Comparison of ENCODE assay signal across 19 cellular contexts in genomic region chr10:34731213-34731612, GRCh38.
"Had no signal": no experiment of that assay in that cellular context is flagged by ENCODE, and none has a peak within 500 bp of the region (broad histone marks: within the 10 kb centered on the region; RNA-seq: fewer than 3 reads in every experiment).

No MANE protein-coding gene starts in this region.

- H3K4me1 Mint-ChIP-seq: activated naive CD4-positive, alpha-beta T cell treated with anti-CD3 and anti-CD28 coated beads, Interleukin-2, amount 50 U/mL, for 24 hours; memory B cell; naive thymus-derived CD8-positive, alpha-beta T cell; stimulated activated naive B cell treated with anti-CD40 and anti-IgM and Interleukin-4, amounts not matched to agents 10 μg/mL and 1 μg/mL and 100 μg/mL, for 72 hours; T-helper 17 cell had no signal

- H3K36me3 ChIP-seq: neutrophil, tibial nerve, vagina had no signal

- H2AFZ ChIP-seq: parathyroid adenoma had no signal

- H3K4me3 ChIP-seq: tibial nerve, vagina had no signal

- H3K27me3 Mint-ChIP-seq: activated naive CD4-positive, alpha-beta T cell treated with anti-CD3 and anti-CD28 coated beads, Interleukin-2, amount 50 U/mL, for 24 hours; memory B cell; stimulated activated naive B cell treated with anti-CD40 and anti-IgM and Interleukin-4, amounts not matched to agents 10 μg/mL and 1 μg/mL and 100 μg/mL, for 72 hours had no signal

- H3K9ac ChIP-seq: parathyroid adenoma had no signal

- H3K9me3 Mint-ChIP-seq: activated CD4-positive, alpha-beta memory T cell treated with anti-CD3 and anti-CD28 coated beads for 36 hours; activated naive CD4-positive, alpha-beta T cell treated with anti-CD3 and anti-CD28 coated beads, Interleukin-2, amount 50 U/mL, for 24 hours; activated T-cell treated with anti-CD3 and anti-CD28 coated beads, Interleukin-2, amount 50 U/mL, for 4 hours; memory B cell; naive thymus-derived CD8-positive, alpha-beta T cell; stimulated activated naive B cell treated with anti-CD40 and anti-IgM and Interleukin-4, amounts not matched to agents 10 μg/mL and 1 μg/mL and 100 μg/mL, for 72 hours had no signal

- H3K4me1 ChIP-seq: parathyroid adenoma had no signal

- H3K27me3 ChIP-seq: tibial nerve, vagina had no signal

- FAIRE-seq: colon, endometrium had no signal

- H3K27ac ChIP-seq: neutrophil, parathyroid adenoma, tibial nerve, vagina had no signal

- H3K4me3 Mint-ChIP-seq: activated CD4-positive, alpha-beta memory T cell treated with anti-CD3 and anti-CD28 coated beads for 36 hours; activated CD4-positive, alpha-beta T cell treated with anti-CD3 and anti-CD28 coated beads for 36 hours; activated naive CD4-positive, alpha-beta T cell treated with anti-CD3 and anti-CD28 coated beads, Interleukin-2, amount 50 U/mL, for 24 hours; activated T-cell treated with anti-CD3 and anti-CD28 coated beads, Interleukin-2, amount 50 U/mL, for 4 hours; memory B cell; naive thymus-derived CD8-positive, alpha-beta T cell; stimulated activated naive B cell treated with anti-CD40 and anti-IgM and Interleukin-4, amounts not matched to agents 10 μg/mL and 1 μg/mL and 100 μg/mL, for 72 hours; T-helper 17 cell had no signal

- H3K36me3 Mint-ChIP-seq: activated CD4-positive, alpha-beta memory T cell treated with anti-CD3 and anti-CD28 coated beads for 36 hours; activated naive CD4-positive, alpha-beta T cell treated with anti-CD3 and anti-CD28 coated beads, Interleukin-2, amount 50 U/mL, for 24 hours; memory B cell; naive thymus-derived CD8-positive, alpha-beta T cell; stimulated activated naive B cell treated with anti-CD40 and anti-IgM and Interleukin-4, amounts not matched to agents 10 μg/mL and 1 μg/mL and 100 μg/mL, for 72 hours had no signal

- DNase-seq: activated CD4-positive, alpha-beta memory T cell treated with anti-CD3 and anti-CD28 coated beads for 36 hours; activated CD4-positive, alpha-beta T cell treated with anti-CD3 and anti-CD28 coated beads for 36 hours; activated effector memory CD4-positive, alpha-beta T cell treated with Interleukin-2 at 50 U/mL for 16 hours; activated T-cell treated with anti-CD3 and anti-CD28 coated beads, Interleukin-2, amount 50 U/mL, for 4 hours; glutamatergic neuron; naive thymus-derived CD8-positive, alpha-beta T cell; retina; stimulated activated CD4-positive, alpha-beta T cell treated with anti-CD3 and anti-CD28 coated beads, Interleukin-15, amount 100 ng/mL, for 24 hours; stimulated activated CD4-positive, alpha-beta T cell treated with anti-CD3 and anti-CD28 coated beads, Interleukin-4, amount 100 ng/mL, for 1 hour; stimulated activated naive B cell treated with anti-CD40 and anti-IgM and Interleukin-4, amounts not matched to agents 10 μg/mL and 1 μg/mL and 100 μg/mL, for 72 hours; T-helper 17 cell had no signal

- H3K9me3 ChIP-seq: neutrophil, tibial nerve, vagina had no signal

- ATAC-seq: activated CD4-positive, alpha-beta T cell treated with anti-CD3 and anti-CD28 coated beads for 36 hours; activated T-cell treated with anti-CD3 and anti-CD28 coated beads, Interleukin-2, amount 50 U/mL, for 4 hours; naive thymus-derived CD8-positive, alpha-beta T cell; stimulated activated naive B cell treated with anti-CD40 and anti-IgM and Interleukin-4, amounts not matched to agents 10 μg/mL and 1 μg/mL and 100 μg/mL, for 72 hours; T-helper 17 cell had no signal

- H3K27ac Mint-ChIP-seq: activated CD4-positive, alpha-beta memory T cell treated with anti-CD3 and anti-CD28 coated beads for 36 hours; activated CD4-positive, alpha-beta T cell treated with anti-CD3 and anti-CD28 coated beads for 36 hours; activated naive CD4-positive, alpha-beta T cell treated with anti-CD3 and anti-CD28 coated beads, Interleukin-2, amount 50 U/mL, for 24 hours; memory B cell; naive thymus-derived CD8-positive, alpha-beta T cell; stimulated activated naive B cell treated with anti-CD40 and anti-IgM and Interleukin-4, amounts not matched to agents 10 μg/mL and 1 μg/mL and 100 μg/mL, for 72 hours; T-helper 17 cell had no signal
